29 cellular contexts compared by ENCODE assay signal in the genomic region with DNA sequence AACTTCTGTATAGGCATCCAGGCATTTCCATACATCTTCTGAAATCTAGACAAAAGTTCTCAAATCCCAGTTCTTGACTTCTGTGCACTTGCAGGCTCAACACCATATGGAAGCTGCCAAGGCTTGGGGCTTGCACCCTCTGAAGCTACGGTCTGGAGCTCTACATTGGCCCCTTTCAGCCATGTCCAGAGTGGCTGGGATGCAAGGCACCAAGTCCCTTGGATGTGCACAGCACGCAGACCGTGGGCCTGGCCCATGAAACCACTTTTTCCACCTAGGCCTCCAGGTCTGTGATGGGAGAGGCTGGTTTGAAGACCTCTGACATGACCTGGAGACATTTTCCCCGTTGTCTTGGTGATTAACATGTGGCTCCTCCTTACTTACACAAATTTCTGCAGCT.
DNase-seq lines count a peak whose midpoint lies in the region; ATAC-seq lines count a peak whose summit lies in the region.
"Had no signal": no experiment of that assay in that cellular context is flagged by ENCODE, and none has a peak within 500 bp of the region (broad histone marks: within the 10 kb centered on the region; RNA-seq: fewer than 3 reads in every experiment).

No MANE protein-coding gene starts in this region.

- peaks cover 10 to 28% of the 10 kb centered on the region in 2 donors for H3K9me3 Mint-ChIP-seq in activated naive CD4-positive, alpha-beta T cell treated with anti-CD3 and anti-CD28 coated beads, Interleukin-2, amount 50 U/mL, for 72 hours

- DNase-seq in cardiac septum (ENCODE audit: low spot score): peak; percentile 60
- DNase-seq in left cardiac atrium: no peak
- DNase-seq in UCSD-AML1 (lab: John Stamatoyannopoulos, UW; ENCODE audit: unreplicated experiment): peak; percentile 4
- peak; percentile 62 for DNase-seq in posterior vena cava (ENCODE audit: low spot score)
- DNase-seq in stimulated activated naive CD4-positive, alpha-beta T cell treated with Interleukin-2 at 50 U/mL for 16 hours (lab: John Stamatoyannopoulos, UW): no peak
- no peak for DNase-seq in activated naive CD4-positive, alpha-beta T cell treated with anti-CD3 and anti-CD28 coated beads, Interleukin-2, amount 50 U/mL, for 72 hours (ENCODE audit: low spot score in 2 of 2)
- DNase-seq: 8988T; ACHN; AML-193; BE2C; C1 segment of cervical spinal cord; Caco-2; Calu3; CD4-positive, alpha-beta memory T cell; CD4-positive, alpha-beta T cell; CD4-positive, CD25-positive, alpha-beta regulatory T cell; CD8-positive, alpha-beta memory T cell; CD8-positive, alpha-beta T cell; COR-L47; DMS 273 treated with DMSO at 0.1 percent for 48 hours; DMS153; DMS53; DMS79; DMS79 treated with DMSO at 0.1 percent for 48 hours; DND-41; EL had no signal

- H3K27ac Mint-ChIP-seq in activated naive CD4-positive, alpha-beta T cell treated with anti-CD3 and anti-CD28 coated beads, Interleukin-2, amount 50 U/mL, for 72 hours: no peak overlapping the region
- H3K27ac Mint-ChIP-seq: B cell; CD14-positive monocyte; CD4-positive, alpha-beta memory T cell; CD4-positive, alpha-beta T cell; CD4-positive, CD25-positive, alpha-beta regulatory T cell; CD8-positive, alpha-beta memory T cell; CD8-positive, alpha-beta T cell had no signal

- ATAC-seq in left cardiac atrium: no peak
- no peak for ATAC-seq in activated naive CD4-positive, alpha-beta T cell treated with anti-CD3 and anti-CD28 coated beads, Interleukin-2, amount 50 U/mL, for 72 hours
- ATAC-seq: A549; CD8-positive, alpha-beta T cell had no signal

- no peaks in the 10 kb centered on the region for H3K36me3 Mint-ChIP-seq in activated naive CD4-positive, alpha-beta T cell treated with anti-CD3 and anti-CD28 coated beads, Interleukin-2, amount 50 U/mL, for 72 hours
- H3K36me3 Mint-ChIP-seq: CD14-positive monocyte; CD4-positive, CD25-positive, alpha-beta regulatory T cell; CD8-positive, alpha-beta memory T cell; CD8-positive, alpha-beta T cell had no signal

- intact Hi-C loops in cardiac septum (cut with DNase I): no loop called here
- intact Hi-C loops in left cardiac atrium (cut with DNase I): no loop called here
- intact Hi-C loops in posterior vena cava (cut with DNase I): no loop called here

Comparison
In these comparisons a context has a peak if more than half of its experiments do, and no peak if none do; other contexts are left out.
1. DNase-seq: peak in cardiac septum (single experiment), UCSD-AML1 (single experiment) and posterior vena cava (single experiment); none in left cardiac atrium (single experiment), stimulated activated naive CD4-positive, alpha-beta T cell treated with Interleukin-2 at 50 U/mL for 16 hours (single experiment) and activated naive CD4-positive, alpha-beta T cell treated with anti-CD3 and anti-CD28 coated beads, Interleukin-2, amount 50 U/mL, for 72 hours (0 of 2).